ENCODE assay signal across 8 cellular contexts in genomic region chr4:167234388-167234881, GRCh38. TPM values are rescaled to one million over a fixed set of nuclear protein-coding genes. Genes with fewer than 3 reads are reported as not detected.
DNase-seq lines count a peak whose midpoint lies in the region; ATAC-seq and TF ChIP-seq lines count a peak whose summit lies in the region.

SPOCK3 (minus strand) TSS chr4:167234494.

- peaks cover 0 to 1% of the 10 kb centered on the region in 2 donors for H3K36me3 Mint-ChIP-seq in CD14-positive monocyte

- H3K27ac Mint-ChIP-seq in CD14-positive monocyte = peak within 1 kb of the TSS in 5 of 7 donors; percentile 15 to 88 (median 63)

- peak within 1 kb of the TSS; percentile 64 for H3K4me3 ChIP-seq in skeletal muscle cell (ENCODE audit: low read depth, low read length)

- peak within 1 kb of the TSS; percentile 98 to 100 for H3K4me3 Mint-ChIP-seq in CD14-positive monocyte

- ATAC-seq in GM21390 (IDR thresholded peaks at IDR 0.05; ENCODE audit: unreplicated experiment) (peak; percentile 31), GM18873 (IDR thresholded peaks at IDR 0.05; ENCODE audit: low FRiP score, unreplicated experiment) (no peak)

- in situ Hi-C loops in T47D (cut with HindIII; ENCODE audit: low pct_unique_long_range_greater_than_20kb, low sequenced_read_pairs) = no loop called here

- TF ChIP-seq CTCF in CD14-positive monocyte (IDR thresholded peaks at IDR 0.05) = no peak

- peaks cover 0 to 2% (median 0%) of the 10 kb centered on the region in 7 donors for H3K9me3 Mint-ChIP-seq in CD14-positive monocyte

- DNase-seq in CD14-positive monocyte (ENCODE audit: low spot score) = peak; percentile 44
- DNase-seq in NCI-H2227 (lab: John Stamatoyannopoulos, UW; ENCODE audit: unreplicated experiment) = peak; percentile 52
- DNase-seq in T47D (ENCODE audit: low read depth in 1 of 2, low spot score in 1 of 2) = peak; percentile 25 to 50
- peak; percentile 58 for DNase-seq in iPS-NIHi11 (ENCODE audit: low spot score)
- no peak for DNase-seq in skeletal muscle cell (ENCODE audit: low read depth)
- no peak for DNase-seq in LoVo (ENCODE audit: low spot score)

- intact Hi-C loops in CD14-positive monocyte (cut with micrococcal nuclease) = no loop called here

- H3K27me3 Mint-ChIP-seq in CD14-positive monocyte (ENCODE audit: low read depth in 3 of 3) = peaks cover 27 to 39% (median 33%) of the 10 kb centered on the region in 3 donors

- H3K4me1 Mint-ChIP-seq in CD14-positive monocyte = peaks cover 18% of the 10 kb centered on the region

RNA-seq across cellular contexts. Expression of gene SPOCK3, which starts in this region (rescaled TPM):
- 1 to 10 TPM; 1.2 to 1.9 TPM for polyA plus RNA-seq in CD14-positive monocyte

Comparison
In these comparisons a context has a peak if more than half of its experiments do, and no peak if none do; other contexts are left out.
1. DNase-seq: peak in CD14-positive monocyte (single experiment), NCI-H2227 (single experiment), T47D (2 of 2) and iPS-NIHi11 (single experiment); none in skeletal muscle cell (single experiment) and LoVo (single experiment).